In genomic region chr1:235253219-235253640, GRCh38 we compare ENCODE assay signal across 9 cellular contexts.
DNase-seq lines count a peak whose midpoint lies in the region; ATAC-seq lines count a peak whose summit lies in the region.
"Had no signal": no experiment of that assay in that cellular context is flagged by ENCODE, and none has a peak within 500 bp of the region (broad histone marks: within the 10 kb centered on the region; RNA-seq: fewer than 3 reads in every experiment).

No MANE protein-coding gene starts in this region.

- POLR2A ChIA-PET in activated CD4-positive, alpha-beta T cell treated with anti-CD3 and anti-CD28 coated beads, Interleukin-2, amount 10 ng/mL, durations not matched to agents 7 days and 5 days (lab: Charles Lee), result no interaction called here

- no peak overlapping the region for H2BK5ac ChIP-seq in mesendoderm (ENCODE audit: low read length)

- H3K4me3 Mint-ChIP-seq in activated CD4-positive, alpha-beta T cell treated with anti-CD3 and anti-CD28 coated beads, Interleukin-2, amount 10 ng/mL, durations not matched to agents 7 days and 5 days, result no peak overlapping the region

- H3K4me1 Mint-ChIP-seq in activated CD4-positive, alpha-beta T cell treated with anti-CD3 and anti-CD28 coated beads, Interleukin-2, amount 10 ng/mL, durations not matched to agents 7 days and 5 days, result peaks cover 21% of the 10 kb centered on the region

- no peaks in the 10 kb centered on the region for H3K36me3 ChIP-seq in mesendoderm (ENCODE audit: control insufficient read depth, insufficient read depth, low read length)

- peak; percentile 70 for ATAC-seq in HG03196 (IDR thresholded peaks at IDR 0.05; ENCODE audit: unreplicated experiment)

- no peaks in the 10 kb centered on the region for H3K4me1 ChIP-seq in mesendoderm (ENCODE audit: control insufficient read depth, low read depth, low read length)

- H3K9ac ChIP-seq in mesendoderm (ENCODE audit: low read length), result no peak overlapping the region
- H3K9ac ChIP-seq: BLaER1 had no signal

- H4K5ac ChIP-seq in mesendoderm (ENCODE audit: low read length), result no peak overlapping the region

- no CpG with 5 or more reads among the region's 1 CpG for whole genome bisulfite sequencing in mesendoderm (ENCODE audit: extremely low coverage, insufficient coverage, low lambda C conversion rate)

- no peak overlapping the region for H4K8ac ChIP-seq in mesendoderm (ENCODE audit: low read depth, low read length)

- peaks cover 3% of the 10 kb centered on the region for H3K79me1 ChIP-seq in mesendoderm (ENCODE audit: low read length)

- no peak overlapping the region for H3K56ac ChIP-seq in mesendoderm (ENCODE audit: low read length)

- H3K27ac ChIP-seq in mesendoderm (ENCODE audit: low read depth, low read length), result no peak overlapping the region
- H3K27ac ChIP-seq: BLaER1 had no signal

- no peak overlapping the region for H3K4ac ChIP-seq in mesendoderm (ENCODE audit: low read depth, low read length)

- CTCF ChIA-PET in activated CD4-positive, alpha-beta T cell treated with anti-CD3 and anti-CD28 coated beads, Interleukin-2, amount 10 ng/mL, durations not matched to agents 7 days and 5 days (lab: Charles Lee), result interaction anchor here (0.7 to 2.1 kb wide), 3 partner anchors 155 to 252 kb away, joined by 3 to 7 read pairs (median 5); partner anchors contain the start of gene B3GALNT2

- H3K79me2 ChIP-seq in mesendoderm (ENCODE audit: control insufficient read depth, insufficient read depth, low read length), result peaks cover 2% of the 10 kb centered on the region

- H3K9me3 Mint-ChIP-seq in activated CD4-positive, alpha-beta T cell treated with anti-CD3 and anti-CD28 coated beads, Interleukin-2, amount 10 ng/mL, durations not matched to agents 7 days and 5 days, result no peaks in the 10 kb centered on the region

- no peak overlapping the region for H3K23ac ChIP-seq in mesendoderm (ENCODE audit: low read length)

- no peak overlapping the region for H2BK15ac ChIP-seq in mesendoderm (replicated peaks; ENCODE audit: low read depth)

- no peak overlapping the region for H3K4me3 ChIP-seq in mesendoderm (ENCODE audit: low read length)
- H3K4me3 ChIP-seq: BLaER1 had no signal

- no peak overlapping the region for H2BK120ac ChIP-seq in mesendoderm (ENCODE audit: low read depth, low read length)

- DNase-seq in NCI-H1436 (lab: John Stamatoyannopoulos, UW) (peak; percentile 69), NCI-H1436 treated with DMSO at 0.1 percent for 48 hours (lab: John Stamatoyannopoulos, UW) (no peak), NCI-H524 treated with DMSO at 0.1 percent for 48 hours (lab: John Stamatoyannopoulos, UW) (peak; percentile 4), mesendoderm (peak; percentile 90)
- peak; percentile 74 for DNase-seq in activated CD4-positive, alpha-beta T cell treated with anti-CD3 and anti-CD28 coated beads, Interleukin-2, amount 10 ng/mL, durations not matched to agents 7 days and 5 days
- DNase-seq in effector CD8-positive, alpha-beta T cell (lab: John Stamatoyannopoulos, UW), result peak; percentile 44
- peak; percentile 11 to 34 for DNase-seq in stimulated activated CD8-positive, alpha-beta memory T cell treated with anti-CD3 and anti-CD28 coated beads, Interleukin-4, amount 100 ng/mL, for 1 hour (ENCODE audit: low read depth in 2 of 2, low spot score in 1 of 2)

- no peak overlapping the region for H3K4me2 ChIP-seq in mesendoderm (ENCODE audit: low read length)

- peaks cover 10% of the 10 kb centered on the region for H3K36me3 Mint-ChIP-seq in activated CD4-positive, alpha-beta T cell treated with anti-CD3 and anti-CD28 coated beads, Interleukin-2, amount 10 ng/mL, durations not matched to agents 7 days and 5 days (ENCODE audit: low read depth)

- no peak overlapping the region for H3K27ac Mint-ChIP-seq in activated CD4-positive, alpha-beta T cell treated with anti-CD3 and anti-CD28 coated beads, Interleukin-2, amount 10 ng/mL, durations not matched to agents 7 days and 5 days

- no peak overlapping the region for H3K18ac ChIP-seq in mesendoderm (ENCODE audit: low read length)

- no peak overlapping the region for H2AK5ac ChIP-seq in mesendoderm (ENCODE audit: low read length)

- no peaks in the 10 kb centered on the region for H3K27me3 Mint-ChIP-seq in activated CD4-positive, alpha-beta T cell treated with anti-CD3 and anti-CD28 coated beads, Interleukin-2, amount 10 ng/mL, durations not matched to agents 7 days and 5 days

- H3K27me3 ChIP-seq in mesendoderm (ENCODE audit: insufficient read depth, low read length, poor library complexity), result no peaks in the 10 kb centered on the region
- H3K27me3 ChIP-seq: BLaER1 had no signal
